In the genomic region with DNA sequence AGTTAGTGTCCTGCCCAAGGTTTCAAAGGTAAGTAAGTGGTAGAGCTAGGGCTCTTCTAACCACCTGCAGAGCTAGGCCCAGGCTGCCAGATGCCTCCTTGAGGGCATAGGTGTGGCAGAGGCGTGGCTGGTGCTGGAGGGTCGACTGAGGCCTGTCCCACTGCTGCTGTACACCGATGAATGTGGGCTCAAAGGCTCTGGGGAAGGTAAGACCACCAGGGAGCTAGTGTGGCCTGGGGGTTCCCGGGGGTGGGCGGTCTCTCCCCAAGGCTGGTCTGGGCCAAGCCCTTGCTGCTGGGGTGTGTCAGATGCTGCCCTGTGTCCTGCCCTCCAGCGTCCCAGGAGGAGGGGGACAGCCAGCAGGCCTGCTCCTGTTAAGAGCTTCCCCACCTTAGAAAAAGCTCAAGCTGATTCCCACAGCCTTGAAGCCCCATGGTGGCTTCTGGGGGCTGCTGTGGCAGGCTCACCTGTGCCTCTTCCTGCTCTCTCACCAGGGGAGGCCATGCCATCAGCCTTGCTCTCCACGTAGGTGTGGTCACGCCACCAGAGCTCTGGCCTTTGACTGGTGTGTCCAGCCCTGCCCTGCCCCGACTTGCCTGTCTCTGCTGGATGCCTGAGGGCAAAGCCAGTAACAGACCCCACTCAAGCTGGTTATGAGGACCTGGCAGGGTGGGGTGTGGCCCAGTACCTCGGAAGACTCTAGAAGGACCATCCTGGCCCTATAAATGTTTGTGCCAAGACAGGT, we compare ENCODE assay signal across 10 cellular contexts. TPM values are rescaled to one million over a fixed set of nuclear protein-coding genes. Genes with fewer than 3 reads are reported as not detected.
DNase-seq lines count a peak whose midpoint lies in the region; ATAC-seq and TF ChIP-seq lines count a peak whose summit lies in the region.
"Had no signal": no experiment of that assay in that cellular context is flagged by ENCODE, and none has a peak within 500 bp of the region (broad histone marks: within the 10 kb centered on the region; RNA-seq: fewer than 3 reads in every experiment).

No MANE protein-coding gene starts in this region.

- no peaks in the 10 kb centered on the region for H3K23me2 ChIP-seq in H9 (ENCODE audit: insufficient read length, low read depth, low read length, poor library complexity, severe bottlenecking)

- DNase-seq in H9 = peak; percentile 36
- no peak for DNase-seq in T-helper 17 cell
- no peak for DNase-seq in left ventricle myocardium inferior
- peak in 1 of 2 donors; percentile 12 for DNase-seq in gastrocnemius medialis
- DNase-seq in GF-D8 (lab: John Stamatoyannopoulos, UW) = no peak
- no peak for DNase-seq in HAP-1 (ENCODE audit: low spot score in 2 of 2)
- DNase-seq: GDM1, glutamatergic neuron had no signal

- no peak overlapping the region for H4K5ac ChIP-seq in H9 (ENCODE audit: insufficient read length, low read depth, low read length)

- peaks cover 6 to 29% (median 28%) of the 10 kb centered on the region in 3 experiments; a peak in 6 of 7 replicates for H3K36me3 Mint-ChIP-seq in H9 (ENCODE audit: insufficient read depth in 1 of 3, low read depth in 3 of 3)
- no peaks in the 10 kb centered on the region for H3K36me3 Mint-ChIP-seq in T-helper 17 cell (ENCODE audit: low read depth)

- H3K27me3 ChIP-seq in H9 (ENCODE audit: insufficient read depth, low read length) = no peaks in the 10 kb centered on the region
- H3K27me3 ChIP-seq in left ventricle myocardium inferior (ENCODE audit: low read depth) = no peaks in the 10 kb centered on the region
- H3K27me3 ChIP-seq in gastrocnemius medialis = no peaks in the 10 kb centered on the region
- H3K27me3 ChIP-seq in HAP-1 (ENCODE audit: low read depth) = no peaks in the 10 kb centered on the region

- no peak overlapping the region for H4K8ac ChIP-seq in H9 (replicated peaks; ENCODE audit: insufficient read length, low read depth, low read length)

- H2BK12ac ChIP-seq in H9 (ENCODE audit: insufficient read length, low read depth, low read length) = no peak overlapping the region

- H2BK120ac ChIP-seq in H9 (ENCODE audit: low read depth, low read length, poor library complexity, severe bottlenecking) = no peak overlapping the region

- no peaks in the 10 kb centered on the region for H3K9me3 ChIP-seq in H9 (ENCODE audit: control insufficient read depth, low read depth, low read length)
- H3K9me3 ChIP-seq in T-helper 17 cell (ENCODE audit: control insufficient read depth, low read length, poor library complexity, severe bottlenecking) = no peaks in the 10 kb centered on the region
- no peaks in the 10 kb centered on the region for H3K9me3 ChIP-seq in left ventricle myocardium inferior (replicated peaks)
- H3K9me3 ChIP-seq in gastrocnemius medialis = no peaks in the 10 kb centered on the region
- no peaks in the 10 kb centered on the region for H3K9me3 ChIP-seq in HAP-1

- H3K27ac ChIP-seq in H9 (ENCODE audit: insufficient read length, low read depth, low read length) (no peak overlapping the region), left ventricle myocardium inferior (replicated peaks) (peak overlapping the region; percentile 97), gastrocnemius medialis (peak overlapping the region; percentile 69 to 87 (median 73))
- H3K27ac ChIP-seq: VCaP had no signal

- H3K56ac ChIP-seq in H9 (ENCODE audit: insufficient read length, low read depth, low read length) = no peak overlapping the region

- no peak overlapping the region for H3K14ac ChIP-seq in H9 (ENCODE audit: insufficient read depth, low read length)

- no peak overlapping the region for H2AK5ac ChIP-seq in H9 (ENCODE audit: insufficient read length, low read length)

- H3K4me1 Mint-ChIP-seq in H9 (peaks cover 37 to 41% of the 10 kb centered on the region in 2 experiments), T-helper 17 cell (peaks cover 70% of the 10 kb centered on the region)

- no peaks in the 10 kb centered on the region; the same call in 1 of the 2 replicates for H3K4me1 ChIP-seq in H9 (ENCODE audit: insufficient read depth, low read length)
- peaks cover 100% of the 10 kb centered on the region for H3K4me1 ChIP-seq in left ventricle myocardium inferior
- peaks cover 53 to 55% of the 10 kb centered on the region in 2 donors for H3K4me1 ChIP-seq in gastrocnemius medialis
- H3K4me1 ChIP-seq in HAP-1 = no peaks in the 10 kb centered on the region; the same call in 1 of the 2 replicates

- H3K79me2 ChIP-seq in H9 (ENCODE audit: insufficient read depth, low read length) = no peaks in the 10 kb centered on the region; the same call in 1 of the 2 replicates

- in situ Hi-C loops in gastrocnemius medialis (cut with MboI; ENCODE audit: low sequenced_read_pairs in 4 of 4) (no loop called here), HAP-1 (cut with MboI; ENCODE audit: low sequenced_read_pairs) (no loop called here)

- H2BK5ac ChIP-seq in H9 (ENCODE audit: insufficient read length, low read length) = no peak overlapping the region

- H2BK20ac ChIP-seq in H9 (ENCODE audit: low read depth, low read length, poor library complexity, severe bottlenecking) = no peak overlapping the region

- H3K4me2 ChIP-seq in H9 (ENCODE audit: insufficient read depth, insufficient read length, low read length) = no peak overlapping the region

- no peak overlapping the region for H3T11ph ChIP-seq in H9 (ENCODE audit: low read length)

- no peaks in the 10 kb centered on the region for H3K27me3 Mint-ChIP-seq in H9 (ENCODE audit: low read depth)
- H3K27me3 Mint-ChIP-seq in T-helper 17 cell = no peaks in the 10 kb centered on the region

- H3K36me3 ChIP-seq in left ventricle myocardium inferior (peaks cover 13% of the 10 kb centered on the region), gastrocnemius medialis (peaks cover 0 to 6% of the 10 kb centered on the region in 2 donors), HAP-1 (replicated peaks) (peaks cover 21% of the 10 kb centered on the region)

- TF ChIP-seq CTCF in H9 (conservative IDR thresholded peaks at IDR 0.05) = no peak
- TF ChIP-seq CTCF in left ventricle myocardium inferior (IDR thresholded peaks at IDR 0.05; ENCODE audit: borderline replicate concordance) = no peak
- no peak for TF ChIP-seq CTCF in gastrocnemius medialis (IDR thresholded peaks at IDR 0.05 in 4 of 5, conservative IDR thresholded peaks at IDR 0.05 in 1 of 5)

- intact Hi-C loops in left ventricle myocardium inferior (cut with micrococcal nuclease) = no loop called here
- intact Hi-C loops in gastrocnemius medialis (cut with DNase I; ENCODE audit: low total_unique reads) = no loop called here

- H3K27ac Mint-ChIP-seq in H9 (peak overlapping the region; percentile 72 to 91 (median 79)), T-helper 17 cell (peak overlapping the region; percentile 100)

- no peak overlapping the region for H3K4me3 Mint-ChIP-seq in H9
- H3K4me3 Mint-ChIP-seq in T-helper 17 cell = peak overlapping the region; percentile 36

- H3K23ac ChIP-seq in H9 (ENCODE audit: insufficient read length, low read depth, low read length) = no peak overlapping the region

- H2BK15ac ChIP-seq in H9 (ENCODE audit: low read depth, low read length) = no peak overlapping the region

- H3K9me3 Mint-ChIP-seq in H9 = no peaks in the 10 kb centered on the region

- H3K79me1 ChIP-seq in H9 (ENCODE audit: insufficient read depth, low read depth, low read length, poor library complexity, severe bottlenecking) = no peaks in the 10 kb centered on the region

- no peaks in the 10 kb centered on the region for H4K20me1 ChIP-seq in H9 (ENCODE audit: control insufficient read depth, insufficient read depth, insufficient read length)

- H4K91ac ChIP-seq in H9 (ENCODE audit: insufficient read length, low read depth, low read length) = no peak overlapping the region

- WGBS in H9 (ENCODE audit: extremely low coverage, insufficient read length, low lambda C conversion rate) = no CpG with 5 or more reads among the region's 10 CpGs

- no peak overlapping the region for H2AFZ ChIP-seq in H9 (ENCODE audit: low read length)

- H3K18ac ChIP-seq in H9 (ENCODE audit: insufficient read length, low read depth, low read length) = no peak overlapping the region

- no peak for TF ChIP-seq POLR2A in gastrocnemius medialis (IDR thresholded peaks at IDR 0.05)

- no peak overlapping the region for H3K4me3 ChIP-seq in left ventricle myocardium inferior
- no peak overlapping the region for H3K4me3 ChIP-seq in gastrocnemius medialis
- no peak overlapping the region for H3K4me3 ChIP-seq in HAP-1

- no peak overlapping the region for H3K4ac ChIP-seq in H9 (ENCODE audit: low read depth, low read length)

- no peak overlapping the region for H3K9ac ChIP-seq in H9 (ENCODE audit: extremely low read depth, insufficient read length, low read length)

- ATAC-seq in T-helper 17 cell (no peak), gastrocnemius medialis (no peak), HG03045 (IDR thresholded peaks at IDR 0.05; ENCODE audit: unreplicated experiment) (no peak)

RNA-seq across cellular contexts. Expression of a gene that starts 36.8 kb away (rescaled TPM):
- 37.9 and 40.3 TPM in 2 replicates for total RNA-seq in H9 (2021)
- total RNA-seq in T-helper 17 cell = 10 to 100 TPM; 38.7 to 39.3 TPM
- 50.5 TPM for total RNA-seq in left ventricle myocardium inferior
- 10 to 100 TPM; 10.4 to 20.0 (median 15.5) TPM for total RNA-seq in gastrocnemius medialis
